1 cellular context compared by ENCODE assay signal in the genomic region with DNA sequence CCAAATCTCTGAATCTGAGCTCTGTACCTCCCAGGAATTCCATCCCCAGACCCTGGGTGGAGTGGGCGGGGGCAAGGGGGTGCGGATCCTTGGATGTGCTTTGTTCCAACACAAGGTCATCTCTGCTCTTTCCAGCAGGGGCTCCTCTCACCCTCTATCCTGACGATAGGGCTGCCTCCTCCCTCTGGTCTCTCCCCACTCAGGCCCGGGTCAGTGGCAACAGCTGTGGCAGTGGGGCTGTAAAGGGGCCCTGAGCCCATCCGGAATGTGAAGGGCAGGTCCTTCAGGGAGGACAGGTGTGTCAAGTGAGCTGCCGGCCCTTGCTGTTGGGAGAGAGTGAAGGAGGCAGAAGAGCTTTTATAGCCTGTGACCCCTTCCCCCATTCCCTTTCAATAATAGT.
TF ChIP-seq lines count a peak whose summit lies in the region.

No MANE protein-coding gene starts in this region.

TF ChIP-seq in IMR-90, 13 proteins besides CTCF, POLR2A, EP300 and RAD21 (continued from another document):
- TF ChIP-seq RCOR1 (IDR thresholded peaks at IDR 0.05; ENCODE audit: insufficient replicate concordance, low read length) = no peak
TF ChIP-seq in IMR-90: peak in this region for 0.
